In the genomic region with DNA sequence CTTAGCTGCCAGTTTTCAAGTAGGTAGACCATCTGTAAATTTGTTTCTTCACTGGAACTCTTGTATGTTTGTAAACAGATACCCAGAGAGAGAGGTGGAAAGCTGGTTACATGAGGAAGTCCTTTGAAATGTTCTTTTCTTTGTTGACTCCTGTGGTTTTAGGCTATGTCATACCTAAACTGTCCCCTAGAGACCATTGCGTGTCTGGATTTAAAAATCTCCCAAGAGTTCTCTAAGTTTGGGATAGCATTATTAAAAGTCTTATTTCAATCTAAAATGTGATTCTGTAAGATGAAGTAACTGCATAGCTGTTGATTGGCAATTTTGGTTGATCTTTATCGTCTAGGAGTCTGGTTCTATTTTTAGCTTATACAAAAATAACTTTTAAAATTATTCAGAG, we compare ENCODE assay signal across 1 cellular context.
A peak's percentile ranks its signal among the peaks of the same experiment; 100 is the strongest.
TF ChIP-seq lines count a peak whose summit lies in the region.

No MANE protein-coding gene starts in this region.

TF ChIP-seq in GM12878, 131 proteins besides CTCF, POLR2A, EP300 and RAD21 (continued from another document and continues in another):
- TF ChIP-seq, protein P1, sequence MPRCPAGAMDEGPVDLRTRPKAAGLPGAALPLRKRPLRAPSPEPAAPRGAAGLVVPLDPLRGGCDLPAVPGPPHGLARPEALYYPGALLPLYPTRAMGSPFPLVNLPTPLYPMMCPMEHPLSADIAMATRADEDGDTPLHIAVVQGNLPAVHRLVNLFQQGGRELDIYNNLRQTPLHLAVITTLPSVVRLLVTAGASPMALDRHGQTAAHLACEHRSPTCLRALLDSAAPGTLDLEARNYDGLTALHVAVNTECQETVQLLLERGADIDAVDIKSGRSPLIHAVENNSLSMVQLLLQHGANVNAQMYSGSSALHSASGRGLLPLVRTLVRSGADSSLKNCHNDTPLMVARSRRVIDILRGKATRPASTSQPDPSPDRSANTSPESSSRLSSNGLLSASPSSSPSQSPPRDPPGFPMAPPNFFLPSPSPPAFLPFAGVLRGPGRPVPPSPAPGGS (IDR thresholded peaks at IDR 0.05; ENCODE audit: borderline replicate concordance, insufficient read depth, low read depth, low read length, poor library complexity, severe bottlenecking): no peak
- TF ChIP-seq KDM1A (IDR thresholded peaks at IDR 0.05; ENCODE audit: borderline replicate concordance) (no peak), PAX8 (IDR thresholded peaks at IDR 0.05) (no peak), NRF1 (conservative IDR thresholded peaks at IDR 0.05; ENCODE audit: low read depth, low read length) (no peak), SMAD5 (IDR thresholded peaks at IDR 0.05; ENCODE audit: low read depth) (no peak), IKZF2 (IDR thresholded peaks at IDR 0.05) (peak; percentile 42 to 58; a peak in 2 of 4 replicates), MYC (IDR thresholded peaks at IDR 0.05; ENCODE audit: insufficient read depth, insufficient read length, insufficient replicate concordance, low read length, severe bottlenecking) (no peak), CHD2 (IDR thresholded peaks at IDR 0.05; ENCODE audit: borderline replicate concordance, low read depth, low read length) (no peak), HCFC1 (IDR thresholded peaks at IDR 0.05; ENCODE audit: low read length) (no peak), BMI1 (IDR thresholded peaks at IDR 0.05; ENCODE audit: borderline replicate concordance) (no peak), ZBED1 (IDR thresholded peaks at IDR 0.05; ENCODE audit: borderline replicate concordance) (no peak), SMC3 (IDR thresholded peaks at IDR 0.05; ENCODE audit: borderline replicate concordance, low read length) (no peak), HDAC6 (IDR thresholded peaks at IDR 0.05; ENCODE audit: unreplicated experiment) (no peak), SMARCA5 (IDR thresholded peaks at IDR 0.05) (no peak), NFXL1 (IDR thresholded peaks at IDR 0.05; ENCODE audit: borderline replicate concordance) (no peak), PML (IDR thresholded peaks at IDR 0.05; ENCODE audit: low read length) (no peak), GABPA (IDR thresholded peaks at IDR 0.05; ENCODE audit: low read depth) (no peak), RUNX3 (IDR thresholded peaks at IDR 0.05; ENCODE audit: low read length) (peak; percentile 93), RFX5 (IDR thresholded peaks at IDR 0.05; ENCODE audit: low read depth, low read length) (no peak), CHD1 (IDR thresholded peaks at IDR 0.05; ENCODE audit: low read depth, low read length) (no peak)
- TF ChIP-seq, protein P2, sequence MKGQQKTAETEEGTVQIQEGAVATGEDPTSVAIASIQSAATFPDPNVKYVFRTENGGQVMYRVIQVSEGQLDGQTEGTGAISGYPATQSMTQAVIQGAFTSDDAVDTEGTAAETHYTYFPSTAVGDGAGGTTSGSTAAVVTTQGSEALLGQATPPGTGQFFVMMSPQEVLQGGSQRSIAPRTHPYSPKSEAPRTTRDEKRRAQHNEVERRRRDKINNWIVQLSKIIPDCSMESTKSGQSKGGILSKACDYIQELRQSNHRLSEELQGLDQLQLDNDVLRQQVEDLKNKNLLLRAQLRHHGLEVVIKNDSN (IDR thresholded peaks at IDR 0.05; ENCODE audit: borderline replicate concordance, extremely low read length, insufficient read depth, low read depth, low read length): no peak
- TF ChIP-seq, protein P3, sequence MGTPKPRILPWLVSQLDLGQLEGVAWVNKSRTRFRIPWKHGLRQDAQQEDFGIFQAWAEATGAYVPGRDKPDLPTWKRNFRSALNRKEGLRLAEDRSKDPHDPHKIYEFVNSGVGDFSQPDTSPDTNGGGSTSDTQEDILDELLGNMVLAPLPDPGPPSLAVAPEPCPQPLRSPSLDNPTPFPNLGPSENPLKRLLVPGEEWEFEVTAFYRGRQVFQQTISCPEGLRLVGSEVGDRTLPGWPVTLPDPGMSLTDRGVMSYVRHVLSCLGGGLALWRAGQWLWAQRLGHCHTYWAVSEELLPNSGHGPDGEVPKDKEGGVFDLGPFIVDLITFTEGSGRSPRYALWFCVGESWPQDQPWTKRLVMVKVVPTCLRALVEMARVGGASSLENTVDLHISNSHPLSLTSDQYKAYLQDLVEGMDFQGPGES (IDR thresholded peaks at IDR 0.05): no peak
- TF ChIP-seq, protein P4, sequence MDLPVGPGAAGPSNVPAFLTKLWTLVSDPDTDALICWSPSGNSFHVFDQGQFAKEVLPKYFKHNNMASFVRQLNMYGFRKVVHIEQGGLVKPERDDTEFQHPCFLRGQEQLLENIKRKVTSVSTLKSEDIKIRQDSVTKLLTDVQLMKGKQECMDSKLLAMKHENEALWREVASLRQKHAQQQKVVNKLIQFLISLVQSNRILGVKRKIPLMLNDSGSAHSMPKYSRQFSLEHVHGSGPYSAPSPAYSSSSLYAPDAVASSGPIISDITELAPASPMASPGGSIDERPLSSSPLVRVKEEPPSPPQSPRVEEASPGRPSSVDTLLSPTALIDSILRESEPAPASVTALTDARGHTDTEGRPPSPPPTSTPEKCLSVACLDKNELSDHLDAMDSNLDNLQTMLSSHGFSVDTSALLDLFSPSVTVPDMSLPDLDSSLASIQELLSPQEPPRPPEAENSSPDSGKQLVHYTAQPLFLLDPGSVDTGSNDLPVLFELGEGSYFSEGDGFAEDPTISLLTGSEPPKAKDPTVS (IDR thresholded peaks at IDR 0.05; ENCODE audit: low read depth, low read length): no peak
- TF ChIP-seq, protein P5, sequence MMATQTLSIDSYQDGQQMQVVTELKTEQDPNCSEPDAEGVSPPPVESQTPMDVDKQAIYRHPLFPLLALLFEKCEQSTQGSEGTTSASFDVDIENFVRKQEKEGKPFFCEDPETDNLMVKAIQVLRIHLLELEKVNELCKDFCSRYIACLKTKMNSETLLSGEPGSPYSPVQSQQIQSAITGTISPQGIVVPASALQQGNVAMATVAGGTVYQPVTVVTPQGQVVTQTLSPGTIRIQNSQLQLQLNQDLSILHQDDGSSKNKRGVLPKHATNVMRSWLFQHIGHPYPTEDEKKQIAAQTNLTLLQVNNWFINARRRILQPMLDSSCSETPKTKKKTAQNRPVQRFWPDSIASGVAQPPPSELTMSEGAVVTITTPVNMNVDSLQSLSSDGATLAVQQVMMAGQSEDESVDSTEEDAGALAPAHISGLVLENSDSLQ (IDR thresholded peaks at IDR 0.05): no peak
- TF ChIP-seq, protein P6, sequence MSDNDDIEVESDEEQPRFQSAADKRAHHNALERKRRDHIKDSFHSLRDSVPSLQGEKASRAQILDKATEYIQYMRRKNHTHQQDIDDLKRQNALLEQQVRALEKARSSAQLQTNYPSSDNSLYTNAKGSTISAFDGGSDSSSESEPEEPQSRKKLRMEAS (IDR thresholded peaks at IDR 0.05; ENCODE audit: low read depth, low read length): no peak
- TF ChIP-seq, protein P7, sequence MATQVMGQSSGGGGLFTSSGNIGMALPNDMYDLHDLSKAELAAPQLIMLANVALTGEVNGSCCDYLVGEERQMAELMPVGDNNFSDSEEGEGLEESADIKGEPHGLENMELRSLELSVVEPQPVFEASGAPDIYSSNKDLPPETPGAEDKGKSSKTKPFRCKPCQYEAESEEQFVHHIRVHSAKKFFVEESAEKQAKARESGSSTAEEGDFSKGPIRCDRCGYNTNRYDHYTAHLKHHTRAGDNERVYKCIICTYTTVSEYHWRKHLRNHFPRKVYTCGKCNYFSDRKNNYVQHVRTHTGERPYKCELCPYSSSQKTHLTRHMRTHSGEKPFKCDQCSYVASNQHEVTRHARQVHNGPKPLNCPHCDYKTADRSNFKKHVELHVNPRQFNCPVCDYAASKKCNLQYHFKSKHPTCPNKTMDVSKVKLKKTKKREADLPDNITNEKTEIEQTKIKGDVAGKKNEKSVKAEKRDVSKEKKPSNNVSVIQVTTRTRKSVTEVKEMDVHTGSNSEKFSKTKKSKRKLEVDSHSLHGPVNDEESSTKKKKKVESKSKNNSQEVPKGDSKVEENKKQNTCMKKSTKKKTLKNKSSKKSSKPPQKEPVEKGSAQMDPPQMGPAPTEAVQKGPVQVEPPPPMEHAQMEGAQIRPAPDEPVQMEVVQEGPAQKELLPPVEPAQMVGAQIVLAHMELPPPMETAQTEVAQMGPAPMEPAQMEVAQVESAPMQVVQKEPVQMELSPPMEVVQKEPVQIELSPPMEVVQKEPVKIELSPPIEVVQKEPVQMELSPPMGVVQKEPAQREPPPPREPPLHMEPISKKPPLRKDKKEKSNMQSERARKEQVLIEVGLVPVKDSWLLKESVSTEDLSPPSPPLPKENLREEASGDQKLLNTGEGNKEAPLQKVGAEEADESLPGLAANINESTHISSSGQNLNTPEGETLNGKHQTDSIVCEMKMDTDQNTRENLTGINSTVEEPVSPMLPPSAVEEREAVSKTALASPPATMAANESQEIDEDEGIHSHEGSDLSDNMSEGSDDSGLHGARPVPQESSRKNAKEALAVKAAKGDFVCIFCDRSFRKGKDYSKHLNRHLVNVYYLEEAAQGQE (IDR thresholded peaks at IDR 0.05; ENCODE audit: low read depth, low read length): no peak
- TF ChIP-seq, protein P8, sequence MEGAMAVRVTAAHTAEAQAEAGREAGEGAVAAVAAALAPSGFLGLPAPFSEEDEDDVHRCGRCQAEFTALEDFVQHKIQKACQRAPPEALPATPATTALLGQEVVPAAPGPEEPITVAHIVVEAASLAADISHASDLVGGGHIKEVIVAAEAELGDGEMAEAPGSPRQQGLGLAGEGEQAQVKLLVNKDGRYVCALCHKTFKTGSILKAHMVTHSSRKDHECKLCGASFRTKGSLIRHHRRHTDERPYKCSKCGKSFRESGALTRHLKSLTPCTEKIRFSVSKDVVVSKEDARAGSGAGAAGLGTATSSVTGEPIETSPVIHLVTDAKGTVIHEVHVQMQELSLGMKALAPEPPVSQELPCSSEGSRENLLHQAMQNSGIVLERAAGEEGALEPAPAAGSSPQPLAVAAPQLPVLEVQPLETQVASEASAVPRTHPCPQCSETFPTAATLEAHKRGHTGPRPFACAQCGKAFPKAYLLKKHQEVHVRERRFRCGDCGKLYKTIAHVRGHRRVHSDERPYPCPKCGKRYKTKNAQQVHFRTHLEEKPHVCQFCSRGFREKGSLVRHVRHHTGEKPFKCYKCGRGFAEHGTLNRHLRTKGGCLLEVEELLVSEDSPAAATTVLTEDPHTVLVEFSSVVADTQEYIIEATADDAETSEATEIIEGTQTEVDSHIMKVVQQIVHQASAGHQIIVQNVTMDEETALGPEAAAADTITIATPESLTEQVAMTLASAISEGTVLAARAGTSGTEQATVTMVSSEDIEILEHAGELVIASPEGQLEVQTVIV (IDR thresholded peaks at IDR 0.05; ENCODE audit: borderline replicate concordance, partially characterized antibody): no peak
- TF ChIP-seq, protein P9, sequence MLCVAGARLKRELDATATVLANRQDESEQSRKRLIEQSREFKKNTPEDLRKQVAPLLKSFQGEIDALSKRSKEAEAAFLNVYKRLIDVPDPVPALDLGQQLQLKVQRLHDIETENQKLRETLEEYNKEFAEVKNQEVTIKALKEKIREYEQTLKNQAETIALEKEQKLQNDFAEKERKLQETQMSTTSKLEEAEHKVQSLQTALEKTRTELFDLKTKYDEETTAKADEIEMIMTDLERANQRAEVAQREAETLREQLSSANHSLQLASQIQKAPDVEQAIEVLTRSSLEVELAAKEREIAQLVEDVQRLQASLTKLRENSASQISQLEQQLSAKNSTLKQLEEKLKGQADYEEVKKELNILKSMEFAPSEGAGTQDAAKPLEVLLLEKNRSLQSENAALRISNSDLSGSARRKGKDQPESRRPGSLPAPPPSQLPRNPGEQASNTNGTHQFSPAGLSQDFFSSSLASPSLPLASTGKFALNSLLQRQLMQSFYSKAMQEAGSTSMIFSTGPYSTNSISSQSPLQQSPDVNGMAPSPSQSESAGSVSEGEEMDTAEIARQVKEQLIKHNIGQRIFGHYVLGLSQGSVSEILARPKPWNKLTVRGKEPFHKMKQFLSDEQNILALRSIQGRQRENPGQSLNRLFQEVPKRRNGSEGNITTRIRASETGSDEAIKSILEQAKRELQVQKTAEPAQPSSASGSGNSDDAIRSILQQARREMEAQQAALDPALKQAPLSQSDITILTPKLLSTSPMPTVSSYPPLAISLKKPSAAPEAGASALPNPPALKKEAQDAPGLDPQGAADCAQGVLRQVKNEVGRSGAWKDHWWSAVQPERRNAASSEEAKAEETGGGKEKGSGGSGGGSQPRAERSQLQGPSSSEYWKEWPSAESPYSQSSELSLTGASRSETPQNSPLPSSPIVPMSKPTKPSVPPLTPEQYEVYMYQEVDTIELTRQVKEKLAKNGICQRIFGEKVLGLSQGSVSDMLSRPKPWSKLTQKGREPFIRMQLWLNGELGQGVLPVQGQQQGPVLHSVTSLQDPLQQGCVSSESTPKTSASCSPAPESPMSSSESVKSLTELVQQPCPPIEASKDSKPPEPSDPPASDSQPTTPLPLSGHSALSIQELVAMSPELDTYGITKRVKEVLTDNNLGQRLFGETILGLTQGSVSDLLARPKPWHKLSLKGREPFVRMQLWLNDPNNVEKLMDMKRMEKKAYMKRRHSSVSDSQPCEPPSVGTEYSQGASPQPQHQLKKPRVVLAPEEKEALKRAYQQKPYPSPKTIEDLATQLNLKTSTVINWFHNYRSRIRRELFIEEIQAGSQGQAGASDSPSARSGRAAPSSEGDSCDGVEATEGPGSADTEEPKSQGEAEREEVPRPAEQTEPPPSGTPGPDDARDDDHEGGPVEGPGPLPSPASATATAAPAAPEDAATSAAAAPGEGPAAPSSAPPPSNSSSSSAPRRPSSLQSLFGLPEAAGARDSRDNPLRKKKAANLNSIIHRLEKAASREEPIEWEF (IDR thresholded peaks at IDR 0.05; ENCODE audit: insufficient replicate concordance, low read depth, low read length): peak; percentile 46
- TF ChIP-seq, protein P10, sequence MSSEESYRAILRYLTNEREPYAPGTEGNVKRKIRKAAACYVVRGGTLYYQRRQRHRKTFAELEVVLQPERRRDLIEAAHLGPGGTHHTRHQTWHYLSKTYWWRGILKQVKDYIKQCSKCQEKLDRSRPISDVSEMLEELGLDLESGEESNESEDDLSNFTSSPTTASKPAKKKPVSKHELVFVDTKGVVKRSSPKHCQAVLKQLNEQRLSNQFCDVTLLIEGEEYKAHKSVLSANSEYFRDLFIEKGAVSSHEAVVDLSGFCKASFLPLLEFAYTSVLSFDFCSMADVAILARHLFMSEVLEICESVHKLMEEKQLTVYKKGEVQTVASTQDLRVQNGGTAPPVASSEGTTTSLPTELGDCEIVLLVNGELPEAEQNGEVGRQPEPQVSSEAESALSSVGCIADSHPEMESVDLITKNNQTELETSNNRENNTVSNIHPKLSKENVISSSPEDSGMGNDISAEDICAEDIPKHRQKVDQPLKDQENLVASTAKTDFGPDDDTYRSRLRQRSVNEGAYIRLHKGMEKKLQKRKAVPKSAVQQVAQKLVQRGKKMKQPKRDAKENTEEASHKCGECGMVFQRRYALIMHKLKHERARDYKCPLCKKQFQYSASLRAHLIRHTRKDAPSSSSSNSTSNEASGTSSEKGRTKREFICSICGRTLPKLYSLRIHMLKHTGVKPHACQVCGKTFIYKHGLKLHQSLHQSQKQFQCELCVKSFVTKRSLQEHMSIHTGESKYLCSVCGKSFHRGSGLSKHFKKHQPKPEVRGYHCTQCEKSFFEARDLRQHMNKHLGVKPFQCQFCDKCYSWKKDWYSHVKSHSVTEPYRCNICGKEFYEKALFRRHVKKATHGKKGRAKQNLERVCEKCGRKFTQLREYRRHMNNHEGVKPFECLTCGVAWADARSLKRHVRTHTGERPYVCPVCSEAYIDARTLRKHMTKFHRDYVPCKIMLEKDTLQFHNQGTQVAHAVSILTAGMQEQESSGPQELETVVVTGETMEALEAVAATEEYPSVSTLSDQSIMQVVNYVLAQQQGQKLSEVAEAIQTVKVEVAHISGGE (CRISPR knock-in tag; IDR thresholded peaks at IDR 0.05): no peak
- TF ChIP-seq, protein P11, sequence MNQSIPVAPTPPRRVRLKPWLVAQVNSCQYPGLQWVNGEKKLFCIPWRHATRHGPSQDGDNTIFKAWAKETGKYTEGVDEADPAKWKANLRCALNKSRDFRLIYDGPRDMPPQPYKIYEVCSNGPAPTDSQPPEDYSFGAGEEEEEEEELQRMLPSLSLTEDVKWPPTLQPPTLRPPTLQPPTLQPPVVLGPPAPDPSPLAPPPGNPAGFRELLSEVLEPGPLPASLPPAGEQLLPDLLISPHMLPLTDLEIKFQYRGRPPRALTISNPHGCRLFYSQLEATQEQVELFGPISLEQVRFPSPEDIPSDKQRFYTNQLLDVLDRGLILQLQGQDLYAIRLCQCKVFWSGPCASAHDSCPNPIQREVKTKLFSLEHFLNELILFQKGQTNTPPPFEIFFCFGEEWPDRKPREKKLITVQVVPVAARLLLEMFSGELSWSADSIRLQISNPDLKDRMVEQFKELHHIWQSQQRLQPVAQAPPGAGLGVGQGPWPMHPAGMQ (IDR thresholded peaks at IDR 0.05; ENCODE audit: borderline replicate concordance): no peak
